In the genomic region with DNA sequence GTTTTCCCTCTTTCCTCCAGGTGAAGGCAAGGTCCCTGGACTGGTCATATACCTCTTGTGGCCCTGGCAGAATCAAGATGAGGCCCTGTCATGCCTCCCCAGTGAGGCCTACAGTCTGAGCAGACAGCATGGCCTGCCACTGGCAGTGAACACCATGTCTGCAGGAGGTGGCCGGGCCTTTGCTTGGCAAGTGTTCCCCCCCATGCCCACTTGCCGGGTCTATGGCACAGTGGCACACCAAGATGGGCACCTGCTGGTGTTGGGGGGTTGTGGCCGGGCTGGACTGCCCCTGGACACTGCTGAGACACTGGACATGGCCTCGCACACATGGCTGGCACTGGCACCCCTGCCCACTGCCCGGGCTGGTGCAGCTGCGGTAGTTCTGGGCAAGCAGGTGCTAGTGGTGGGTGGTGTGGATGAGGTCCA, we compare ENCODE assay signal across 9 cellular contexts. TPM values are rescaled to one million over a fixed set of nuclear protein-coding genes. Genes with fewer than 3 reads are reported as not detected.
DNase-seq lines count a peak whose midpoint lies in the region; ATAC-seq and TF ChIP-seq lines count a peak whose summit lies in the region.
"Had no signal": no experiment of that assay in that cellular context is flagged by ENCODE, and none has a peak within 500 bp of the region (broad histone marks: within the 10 kb centered on the region; RNA-seq: fewer than 3 reads in every experiment).

No MANE protein-coding gene starts in this region.

- no peak for DNase-seq in breast epithelium (ENCODE audit: low spot score in 2 of 2)
- no peak for DNase-seq in spleen
- DNase-seq in activated CD4-positive, alpha-beta T cell treated with anti-CD3 and anti-CD28 coated beads, Interleukin-2, amount 50 U/mL, for 4 hours = no peak
- DNase-seq in EL = no peak
- DNase-seq: KBM-7 had no signal

- H3K9me3 ChIP-seq in HEK293 (ENCODE audit: control insufficient read depth, insufficient read depth, low read depth, low read length) = no peaks in the 10 kb centered on the region
- H3K9me3 ChIP-seq in breast epithelium = no peaks in the 10 kb centered on the region
- no peaks in the 10 kb centered on the region for H3K9me3 ChIP-seq in liver (ENCODE audit: control insufficient read depth in 4 of 4, low read length in 3 of 4)
- H3K9me3 ChIP-seq in spleen = no peaks in the 10 kb centered on the region

- 81% methylated on average over 6 of the region's 6 CpGs for WGBS in liver
- 55 to 85% (median 68%) methylated on average over 4 to 6 of the region's 6 CpGs for WGBS in spleen, 5 donors

- POLR2A ChIA-PET in HEK293 (lab: Yijun Ruan, JAX) = interaction anchor here (0.5 to 1.5 kb wide), 2 partner anchors 171 to 239 kb away, joined by 5 to 8 read pairs; a partner anchor contains a TSS

- TF ChIP-seq CTCF in HEK293 (tag by site-specific recombination; IDR thresholded peaks at IDR 0.05) (no peak), breast epithelium (IDR thresholded peaks at IDR 0.05) (no peak), liver (IDR thresholded peaks at IDR 0.05; ENCODE audit: low read depth, low read length, missing input control) (no peak), spleen (IDR thresholded peaks at IDR 0.05 in 8 of 11, conservative IDR thresholded peaks at IDR 0.05 in 3 of 11) (no peak)

- H3K4me3 ChIP-seq in HEK293 (ENCODE audit: low read depth, low read length) = no peak overlapping the region
- peak overlapping the region; percentile 65 to 81 (median 75) for H3K4me3 ChIP-seq in breast epithelium
- H3K4me3 ChIP-seq in liver (ENCODE audit: low read depth in 1 of 3, low read length in 3 of 3) = peak overlapping the region in 2 of 3 donors; percentile 59 to 73
- peak overlapping the region; percentile 39 to 88 (median 54) for H3K4me3 ChIP-seq in spleen

- peaks cover 0 to 31% of the 10 kb centered on the region in 2 experiments; a peak in 1 of 3 replicates for H3K36me3 ChIP-seq in HEK293 (ENCODE audit: control insufficient read depth in 2 of 2, insufficient read depth in 1 of 2, low read length in 2 of 2)
- H3K36me3 ChIP-seq in breast epithelium = no peaks in the 10 kb centered on the region
- H3K36me3 ChIP-seq in liver (ENCODE audit: control insufficient read depth in 4 of 4, insufficient read depth in 3 of 4, low read depth in 1 of 4, low read length in 3 of 4) = peaks cover 0 to 17% (median 0%) of the 10 kb centered on the region in 4 donors
- peaks cover 0 to 27% (median 0%) of the 10 kb centered on the region in 6 donors for H3K36me3 ChIP-seq in spleen

- H3K4me1 ChIP-seq in HEK293 (ENCODE audit: control insufficient read depth, insufficient read depth, low read length) = peaks cover 7% of the 10 kb centered on the region
- H3K4me1 ChIP-seq in breast epithelium = peaks cover 8 to 11% of the 10 kb centered on the region in 2 donors
- peaks cover under 1 to 34% (median 21%) of the 10 kb centered on the region in 4 donors for H3K4me1 ChIP-seq in liver (ENCODE audit: control insufficient read depth in 4 of 4, insufficient read depth in 4 of 4, low read length in 3 of 4)
- H3K4me1 ChIP-seq in spleen = peaks cover 4 to 56% (median 40%) of the 10 kb centered on the region in 6 donors

- TF ChIP-seq POLR2A in breast epithelium (IDR thresholded peaks at IDR 0.05) = no peak
- TF ChIP-seq POLR2A in spleen (IDR thresholded peaks at IDR 0.05) = no peak

- no peak for TF ChIP-seq RAD21 in liver (IDR thresholded peaks at IDR 0.05)

- peak overlapping the region in 1 of 2 donors; percentile 72 for H3K9ac ChIP-seq in liver (ENCODE audit: low read depth in 1 of 2, low read length in 2 of 2)

- ATAC-seq in HG03095 (IDR thresholded peaks at IDR 0.05; ENCODE audit: unreplicated experiment) = no peak
- ATAC-seq in GM18498 (IDR thresholded peaks at IDR 0.05; ENCODE audit: unreplicated experiment) = no peak

- intact Hi-C loops in breast epithelium (cut with DNase I; ENCODE audit: low total_unique reads) (loop anchor here (10.0 kb wide), 1 partner anchor 282 kb away; no protein-coding TSS in a partner anchor), spleen (cut with DNase I; ENCODE audit: low total_unique reads) (loop anchor here (5.0 kb wide), 1 partner anchor 105 kb away; a partner anchor contains a TSS)

- CTCF ChIA-PET in HEK293 (lab: Yijun Ruan, JAX) = no interaction called here

- H3K27ac ChIP-seq in HEK293 (ENCODE audit: extremely low read depth, low read depth, low read length) (peak overlapping the region; percentile 69; the same call in 1 of the 2 replicates), breast epithelium (peak overlapping the region; percentile 82 to 85), liver (ENCODE audit: low read depth in 1 of 2, low read length in 2 of 2) (peak overlapping the region; percentile 73 to 82), spleen (peak overlapping the region in 7 of 8 donors; percentile 74 to 87 (median 79))

- no peaks in the 10 kb centered on the region for H3K27me3 ChIP-seq in breast epithelium
- no peaks in the 10 kb centered on the region for H3K27me3 ChIP-seq in liver (ENCODE audit: control insufficient read depth in 4 of 4, insufficient read depth in 4 of 4, low read length in 3 of 4)
- no peaks in the 10 kb centered on the region for H3K27me3 ChIP-seq in spleen (replicated peaks in 1 of 7)

TF ChIP-seq in HEK293, 187 proteins besides CTCF, POLR2A, EP300 and RAD21:
- no peak for TF ChIP-seq PRDM1 (tag by site-specific recombination; IDR thresholded peaks at IDR 0.05)
- TF ChIP-seq, protein P1, sequence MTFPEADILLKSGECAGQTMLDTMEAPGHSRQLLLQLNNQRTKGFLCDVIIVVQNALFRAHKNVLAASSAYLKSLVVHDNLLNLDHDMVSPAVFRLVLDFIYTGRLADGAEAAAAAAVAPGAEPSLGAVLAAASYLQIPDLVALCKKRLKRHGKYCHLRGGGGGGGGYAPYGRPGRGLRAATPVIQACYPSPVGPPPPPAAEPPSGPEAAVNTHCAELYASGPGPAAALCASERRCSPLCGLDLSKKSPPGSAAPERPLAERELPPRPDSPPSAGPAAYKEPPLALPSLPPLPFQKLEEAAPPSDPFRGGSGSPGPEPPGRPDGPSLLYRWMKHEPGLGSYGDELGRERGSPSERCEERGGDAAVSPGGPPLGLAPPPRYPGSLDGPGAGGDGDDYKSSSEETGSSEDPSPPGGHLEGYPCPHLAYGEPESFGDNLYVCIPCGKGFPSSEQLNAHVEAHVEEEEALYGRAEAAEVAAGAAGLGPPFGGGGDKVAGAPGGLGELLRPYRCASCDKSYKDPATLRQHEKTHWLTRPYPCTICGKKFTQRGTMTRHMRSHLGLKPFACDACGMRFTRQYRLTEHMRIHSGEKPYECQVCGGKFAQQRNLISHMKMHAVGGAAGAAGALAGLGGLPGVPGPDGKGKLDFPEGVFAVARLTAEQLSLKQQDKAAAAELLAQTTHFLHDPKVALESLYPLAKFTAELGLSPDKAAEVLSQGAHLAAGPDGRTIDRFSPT (tag by site-specific recombination; IDR thresholded peaks at IDR 0.05) = peak; percentile 77
TF ChIP-seq in HEK293: peak in this region for 1.

TF ChIP-seq in liver, 16 proteins besides CTCF, POLR2A, EP300 and RAD21 (continues in another document):
- TF ChIP-seq JUND (IDR thresholded peaks at IDR 0.05) = no peak
- TF ChIP-seq, protein P2, sequence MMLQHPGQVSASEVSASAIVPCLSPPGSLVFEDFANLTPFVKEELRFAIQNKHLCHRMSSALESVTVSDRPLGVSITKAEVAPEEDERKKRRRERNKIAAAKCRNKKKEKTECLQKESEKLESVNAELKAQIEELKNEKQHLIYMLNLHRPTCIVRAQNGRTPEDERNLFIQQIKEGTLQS (IDR thresholded peaks at IDR 0.05) = no peak
- no peak for TF ChIP-seq FOXA2 (IDR thresholded peaks at IDR 0.05)
- no peak for TF ChIP-seq GABPA (IDR thresholded peaks at IDR 0.05 in 1 of 2, conservative IDR thresholded peaks at IDR 0.05 in 1 of 2)
- TF ChIP-seq EGR1 (IDR thresholded peaks at IDR 0.05; ENCODE audit: low read depth in 2 of 2) = no peak
- no peak for TF ChIP-seq YY1 (IDR thresholded peaks at IDR 0.05)
- no peak for TF ChIP-seq SP1 (IDR thresholded peaks at IDR 0.05)
- no peak for TF ChIP-seq FOXA1 (IDR thresholded peaks at IDR 0.05)

RNA-seq across cellular contexts. Expression of a gene that starts 1.2 kb away (rescaled TPM):
- total RNA-seq in breast epithelium (100 to 1,000 TPM in 1 of 3 donors, 10 to 100 TPM in 2; 38.7 to 106 (median 46.2) TPM), liver (10 to 100 TPM in 1 of 2 donors, 1 to 10 TPM in 1; 9.2 to 17.1 TPM), spleen (10 to 100 TPM; 18.6 to 29.2 (median 21.9) TPM)
- polyA plus RNA-seq in liver (1 to 10 TPM; 8.1 to 9.6 TPM), spleen (10 to 100 TPM; 10.5 to 21.3 (median 19.5) TPM)

RNA-seq across cellular contexts. Expression of a gene that starts 6.5 kb away (rescaled TPM):
- total RNA-seq in breast epithelium (10 to 100 TPM; 29.0 to 39.7 (median 31.8) TPM), liver (10 to 100 TPM in 1 of 2 donors, 1 to 10 TPM in 1; 6.1 to 10.4 TPM), spleen (10 to 100 TPM; 20.5 to 45.4 (median 28.8) TPM)
- polyA plus RNA-seq in liver (10 to 100 TPM in 1 of 2 donors, 1 to 10 TPM in 1; 1.1 to 10.7 TPM), spleen (10 to 100 TPM in 2 of 3 donors, 1 to 10 TPM in 1; 9.9 to 19.1 (median 16.3) TPM)

RNA-seq across cellular contexts. Expression of a gene that starts 39.8 kb away (rescaled TPM):
- 100 to 1,000 TPM; 411 to 700 (median 540) TPM for total RNA-seq in breast epithelium
- total RNA-seq in liver = 100 to 1,000 TPM; 134 TPM
- polyA plus RNA-seq in liver = 100 to 1,000 TPM in 1 of 2 donors, 10 to 100 TPM in 1; 87.6 to 172 TPM
- 100 to 1,000 TPM; 168 to 331 (median 284) TPM for total RNA-seq in spleen
- 100 to 1,000 TPM in 2 of 3 donors, 10 to 100 TPM in 1; 97.7 to 376 (median 264) TPM for polyA plus RNA-seq in spleen

RNA-seq across cellular contexts. Expression of a gene that starts 52.0 kb away (rescaled TPM):
- 10 to 100 TPM; 49.2 to 57.2 (median 56.2) TPM for total RNA-seq in breast epithelium
- total RNA-seq in liver = 10 to 100 TPM; 36.4 to 39.6 TPM
- polyA plus RNA-seq in liver = 10 to 100 TPM in 1 of 2 donors, 1 to 10 TPM in 1; 8.1 to 18.3 TPM
- 100 to 1,000 TPM in 2 of 7 donors, 10 to 100 TPM in 5; 59.5 to 108 (median 64.8) TPM for total RNA-seq in spleen
- 10 to 100 TPM; 14.1 to 26.7 (median 17.2) TPM for polyA plus RNA-seq in spleen
